Comparison of ENCODE assay signal across 22 cellular contexts in genomic region chr5:1200495-1201326, GRCh38. TPM values are rescaled to one million over a fixed set of nuclear protein-coding genes. Genes with fewer than 3 reads are reported as not detected.
"Had no signal": no experiment of that assay in that cellular context is flagged by ENCODE, and none has a peak within 500 bp of the region (broad histone marks: within the 10 kb centered on the region; RNA-seq: fewer than 3 reads in every experiment).

No MANE protein-coding gene starts in this region.

- H3K27ac ChIP-seq: body of pancreas, coronary artery, esophagus muscularis mucosa, neutrophil, parathyroid adenoma had no signal

- H3K79me2 ChIP-seq: parathyroid adenoma had no signal

- H3K9ac ChIP-seq: parathyroid adenoma had no signal

- H3K9me3 ChIP-seq: body of pancreas, esophagus muscularis mucosa, neutrophil had no signal

- H3K36me3 ChIP-seq: esophagus muscularis mucosa, neutrophil had no signal

- H3K4me3 Mint-ChIP-seq: activated CD4-positive, alpha-beta memory T cell treated with anti-CD3 and anti-CD28 coated beads, Interleukin-2, amount 10 ng/mL, durations not matched to agents 7 days and 5 days; activated naive CD4-positive, alpha-beta T cell treated with anti-CD3 and anti-CD28 coated beads, Interleukin-2, amount 50 U/mL, for 24 hours; naive thymus-derived CD8-positive, alpha-beta T cell had no signal

- H3K4me3 ChIP-seq: body of pancreas, coronary artery, esophagus muscularis mucosa had no signal

- H3K27ac Mint-ChIP-seq: activated CD4-positive, alpha-beta memory T cell treated with anti-CD3 and anti-CD28 coated beads, Interleukin-2, amount 10 ng/mL, durations not matched to agents 7 days and 5 days; activated naive CD4-positive, alpha-beta T cell treated with anti-CD3 and anti-CD28 coated beads, Interleukin-2, amount 50 U/mL, for 24 hours; naive thymus-derived CD8-positive, alpha-beta T cell had no signal

- H3K36me3 Mint-ChIP-seq: activated naive CD4-positive, alpha-beta T cell treated with anti-CD3 and anti-CD28 coated beads, Interleukin-2, amount 50 U/mL, for 24 hours; naive thymus-derived CD8-positive, alpha-beta T cell had no signal

- ATAC-seq: body of pancreas; naive thymus-derived CD8-positive, alpha-beta T cell had no signal

- H3K4me1 Mint-ChIP-seq: activated CD4-positive, alpha-beta memory T cell treated with anti-CD3 and anti-CD28 coated beads, Interleukin-2, amount 10 ng/mL, durations not matched to agents 7 days and 5 days; activated naive CD4-positive, alpha-beta T cell treated with anti-CD3 and anti-CD28 coated beads, Interleukin-2, amount 50 U/mL, for 24 hours had no signal

- H3K4me1 ChIP-seq: esophagus muscularis mucosa, parathyroid adenoma had no signal

- DNase-seq: activated CD4-positive, alpha-beta memory T cell treated with anti-CD3 and anti-CD28 coated beads, Interleukin-2, amount 10 ng/mL, durations not matched to agents 7 days and 5 days; activated CD4-positive, alpha-beta T cell treated with anti-CD3 and anti-CD28 coated beads for 4 hours; activated effector memory CD4-positive, alpha-beta T cell treated with anti-CD3 and anti-CD28 coated beads, Interleukin-2, amount 50 U/mL, for 16 hours; activated T-cell treated with anti-CD3 and anti-CD28 coated beads, Interleukin-2, amount 50 U/mL, for 48 hours; amniotic stem cell; central memory CD4-positive, alpha-beta T cell; effector CD4-positive, alpha-beta T cell; hippocampal formation; kidney glomerular epithelial cell; stimulated activated CD4-positive, alpha-beta T cell treated with anti-CD3 and anti-CD28 coated beads, Interleukin-4, amount 100 ng/mL, for 24 hours; stimulated activated naive CD4-positive, alpha-beta T cell; trophoblast cell had no signal

- H3K9me3 Mint-ChIP-seq: activated CD4-positive, alpha-beta memory T cell treated with anti-CD3 and anti-CD28 coated beads, Interleukin-2, amount 10 ng/mL, durations not matched to agents 7 days and 5 days; activated naive CD4-positive, alpha-beta T cell treated with anti-CD3 and anti-CD28 coated beads, Interleukin-2, amount 50 U/mL, for 24 hours; naive thymus-derived CD8-positive, alpha-beta T cell had no signal

- H2AFZ ChIP-seq: parathyroid adenoma had no signal

- H3K27me3 Mint-ChIP-seq: activated CD4-positive, alpha-beta memory T cell treated with anti-CD3 and anti-CD28 coated beads, Interleukin-2, amount 10 ng/mL, durations not matched to agents 7 days and 5 days; activated naive CD4-positive, alpha-beta T cell treated with anti-CD3 and anti-CD28 coated beads, Interleukin-2, amount 50 U/mL, for 24 hours had no signal

- H3K27me3 ChIP-seq: body of pancreas, neutrophil had no signal

RNA-seq across cellular contexts. Expression of gene SLC6A19, which starts 0.7 kb away (rescaled TPM):
- total RNA-seq: activated CD4-positive, alpha-beta memory T cell treated with anti-CD3 and anti-CD28 coated beads, Interleukin-2, amount 10 ng/mL, durations not matched to agents 7 days and 5 days; esophagus muscularis mucosa; lung microvascular endothelial cell; naive thymus-derived CD8-positive, alpha-beta T cell; T-helper 1 cell treated with Interleukin-12 subunit alpha and Interleukin-12 subunit beta and Interleukin-4 antibody, amounts not matched to agents 30 ng/mL and 1 ng/mL, for 36 hours had no signal
- polyA plus RNA-seq: naive thymus-derived CD8-positive, alpha-beta T cell had no signal

RNA-seq across cellular contexts. Expression of gene SLC6A18, which starts 24.5 kb away (rescaled TPM):
- total RNA-seq: activated CD4-positive, alpha-beta memory T cell treated with anti-CD3 and anti-CD28 coated beads, Interleukin-2, amount 10 ng/mL, durations not matched to agents 7 days and 5 days; body of pancreas; esophagus muscularis mucosa; lung microvascular endothelial cell; mucosa of gallbladder; naive thymus-derived CD8-positive, alpha-beta T cell; T-helper 1 cell treated with Interleukin-12 subunit alpha and Interleukin-12 subunit beta and Interleukin-4 antibody, amounts not matched to agents 30 ng/mL and 1 ng/mL, for 36 hours had no signal
- polyA plus RNA-seq: naive thymus-derived CD8-positive, alpha-beta T cell had no signal
